In the genomic region with DNA sequence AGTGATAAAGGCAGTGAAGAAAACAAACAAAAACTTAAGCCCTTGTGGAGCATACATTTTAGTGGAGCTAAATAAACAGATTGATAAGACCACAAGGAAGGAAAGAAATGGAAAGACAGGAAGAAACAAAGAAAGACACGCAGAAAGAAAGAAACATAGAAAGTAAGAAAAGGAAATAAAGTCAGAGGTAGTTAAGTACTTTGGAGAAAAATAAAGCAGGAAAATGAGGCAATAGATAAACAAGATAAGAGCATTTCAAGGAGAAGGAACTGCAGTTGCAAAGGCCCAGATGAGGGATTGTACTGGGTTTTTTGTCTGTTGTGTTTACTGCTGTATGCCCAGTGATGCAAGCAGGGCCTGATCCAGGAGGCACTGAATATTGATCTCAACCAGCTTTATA, we compare ENCODE assay signal across 8 cellular contexts. TPM values are rescaled to one million over a fixed set of nuclear protein-coding genes. Genes with fewer than 3 reads are reported as not detected.
DNase-seq lines count a peak whose midpoint lies in the region; ATAC-seq, FAIRE-seq and TF ChIP-seq lines count a peak whose summit lies in the region.

No MANE protein-coding gene starts in this region.

- no peak for ATAC-seq in HG02571 (IDR thresholded peaks at IDR 0.05; ENCODE audit: unreplicated experiment)

- no peak for TF ChIP-seq POLR2A in thyroid gland (IDR thresholded peaks at IDR 0.05)

- H2AFZ ChIP-seq in OCI-LY7 (ENCODE audit: low read length) (peak overlapping the region; percentile 80), osteoblast (ENCODE audit: low read length) (peak overlapping the region; percentile 92)

- H3K4me1 ChIP-seq in OCI-LY7 (ENCODE audit: insufficient read depth, low read length, poor library complexity, severe bottlenecking) (peaks cover 16% of the 10 kb centered on the region), endocrine pancreas (ENCODE audit: control insufficient read depth, insufficient read depth, low read length) (peaks cover 7% of the 10 kb centered on the region), osteoblast (ENCODE audit: insufficient read depth, low read length) (peaks cover 17% of the 10 kb centered on the region), thyroid gland (peaks cover 17 to 22% of the 10 kb centered on the region in 2 donors)

- H3K79me2 ChIP-seq in OCI-LY7 (ENCODE audit: insufficient read depth, low read depth, low read length): peaks cover 19% of the 10 kb centered on the region
- peaks cover 56% of the 10 kb centered on the region for H3K79me2 ChIP-seq in osteoblast (ENCODE audit: insufficient read depth, low read length)

- peaks cover 4% of the 10 kb centered on the region; the same call in 1 of the 2 replicates for H3K9me3 ChIP-seq in OCI-LY7 (ENCODE audit: low read length)
- H3K9me3 ChIP-seq in endocrine pancreas (ENCODE audit: control insufficient read depth, low read length): no peaks in the 10 kb centered on the region
- H3K9me3 ChIP-seq in osteoblast (ENCODE audit: low read depth, low read length): no peaks in the 10 kb centered on the region
- H3K9me3 ChIP-seq in thyroid gland: no peaks in the 10 kb centered on the region

- no peaks in the 10 kb centered on the region for H3K27me3 ChIP-seq in GM06990 (replicated peaks; ENCODE audit: control insufficient read depth, insufficient read depth, low read length)
- H3K27me3 ChIP-seq in endocrine pancreas (ENCODE audit: control insufficient read depth, insufficient read depth, low read length): no peaks in the 10 kb centered on the region
- no peaks in the 10 kb centered on the region for H3K27me3 ChIP-seq in osteoblast (ENCODE audit: insufficient read depth, low read length)
- no peaks in the 10 kb centered on the region for H3K27me3 ChIP-seq in thyroid gland

- H3K4me3 ChIP-seq in GM06990 (replicated peaks; ENCODE audit: low read depth, low read length) (peak overlapping the region; percentile 74), OCI-LY7 (ENCODE audit: low read depth, low read length, poor library complexity, severe bottlenecking) (peak overlapping the region; percentile 83), endocrine pancreas (ENCODE audit: control insufficient read depth, insufficient read depth, low read length) (peak overlapping the region; percentile 95), osteoblast (ENCODE audit: insufficient read depth, low read length) (peak overlapping the region; percentile 84), thyroid gland (replicated peaks in 1 of 3) (peak overlapping the region in 1 of 3 donors; percentile 92)

- no peaks in the 10 kb centered on the region for H3K9me2 ChIP-seq in OCI-LY7 (ENCODE audit: insufficient read depth, low read length)

- H4K20me1 ChIP-seq in OCI-LY7 (ENCODE audit: insufficient read depth, low read length): no peaks in the 10 kb centered on the region
- peaks cover 6% of the 10 kb centered on the region for H4K20me1 ChIP-seq in osteoblast (ENCODE audit: insufficient read depth, low read length)

- CTCF ChIA-PET in OCI-LY7 (lab: Charles Lee; ENCODE audit: unreplicated experiment) (interaction anchor here (1.6 kb wide), 1 partner anchor 29 kb away, joined by 5 read pairs; a partner anchor contains a TSS), RWPE1 (lab: Yijun Ruan, JAX) (interaction anchor here (0.6 to 1.1 kb wide), 4 partner anchors 15 to 29 kb away, joined by 3 to 7 read pairs (median 4); no protein-coding TSS in a partner anchor)

- DNase-seq in GM06990 (ENCODE audit: extremely low read depth, insufficient read length): no peak
- no peak for DNase-seq in OCI-LY7 (ENCODE audit: low spot score)
- no peak for DNase-seq in osteoblast (ENCODE audit: insufficient read length, low spot score, missing footprints)
- no peak for DNase-seq in thyroid gland
- no peak for DNase-seq in RCC 7860 (ENCODE audit: low spot score)
- no peak for DNase-seq in RWPE1 (ENCODE audit: low spot score)

- H3K36me3 ChIP-seq in GM06990 (ENCODE audit: control insufficient read depth, insufficient read depth, low read length) (peaks cover under 1% of the 10 kb centered on the region; the same call in 1 of the 2 replicates), OCI-LY7 (ENCODE audit: insufficient read depth, low read length) (peaks cover 10% of the 10 kb centered on the region), endocrine pancreas (ENCODE audit: control insufficient read depth, insufficient read depth, low read length) (no peaks in the 10 kb centered on the region), osteoblast (ENCODE audit: insufficient read depth, low read length) (peaks cover 2% of the 10 kb centered on the region), thyroid gland (peaks cover 8% of the 10 kb centered on the region in 2 donors)

- BruUV-seq in OCI-LY7 (replicated peaks; lab: Mats Ljungman, UMichigan): no TSS peak

- FAIRE-seq in RCC 7860 (lab: Jason Lieb, UNC): no peak

- H3K27ac ChIP-seq in OCI-LY7 (ENCODE audit: low read depth, low read length, poor library complexity, severe bottlenecking): no peak overlapping the region
- H3K27ac ChIP-seq in osteoblast (ENCODE audit: low read depth, low read length): peak overlapping the region; percentile 91
- no peak overlapping the region for H3K27ac ChIP-seq in thyroid gland
- H3K27ac ChIP-seq in RWPE1: no peak overlapping the region

- 33% methylated on average over 1 of the region's 1 CpG for WGBS in thyroid gland, 2 donors

- H3K9ac ChIP-seq in endocrine pancreas (ENCODE audit: control insufficient read depth, insufficient read depth, low read length): no peak overlapping the region

- POLR2A ChIA-PET in OCI-LY7 (lab: Charles Lee) (interaction anchor here (0.6 to 1.3 kb wide), 4 partner anchors 57 to 259 kb away, joined by 3 to 6 read pairs (median 3); no protein-coding TSS in a partner anchor), RWPE1 (lab: Yijun Ruan, JAX; ENCODE audit: low non-redundant PET) (no interaction called here)

- H3K4me2 ChIP-seq in OCI-LY7 (ENCODE audit: low read length): peak overlapping the region; percentile 86
- peak overlapping the region; percentile 99 for H3K4me2 ChIP-seq in osteoblast (ENCODE audit: insufficient read depth, low read length)

- intact Hi-C loops in OCI-LY7 (cut with micrococcal nuclease; ENCODE audit: unreplicated experiment): no loop called here
- intact Hi-C loops in thyroid gland (cut with DNase I): no loop called here

- TF ChIP-seq CTCF in GM06990 (IDR thresholded peaks at IDR 0.05; ENCODE audit: insufficient read depth, low read length, poor library complexity, severe bottlenecking) (no peak), OCI-LY7 (conservative IDR thresholded peaks at IDR 0.05; ENCODE audit: low read length) (no peak), osteoblast (IDR thresholded peaks at IDR 0.05; ENCODE audit: extremely low read depth, low read depth, low read length) (no peak), thyroid gland (IDR thresholded peaks at IDR 0.05) (no peak), RWPE1 (conservative IDR thresholded peaks at IDR 0.05; ENCODE audit: low read depth) (no peak)

RNA-seq across cellular contexts. Expression of a gene that starts 1.0 kb away (rescaled TPM):
- total RNA-seq in OCI-LY7 (2014; rRNA removed; shearing (Covaris generic)): 16.0 and 20.4 TPM in 2 replicates
- 22.0 and 25.3 TPM in 2 replicates for total RNA-seq in OCI-LY7 (2022)
- 9.1 and 12.7 TPM in 2 replicates for total RNA-seq in osteoblast
- total RNA-seq in thyroid gland: 10 to 100 TPM; 18.6 to 23.7 (median 21.2) TPM

RNA-seq across cellular contexts. Expression of a gene that starts 1.4 kb away (rescaled TPM):
- 25.5 and 26.0 TPM in 2 replicates for total RNA-seq in OCI-LY7 (2014; rRNA removed; shearing (Covaris generic))
- 30.0 and 32.1 TPM in 2 replicates for total RNA-seq in OCI-LY7 (2022)
- total RNA-seq in osteoblast: 76.9 and 77.4 TPM in 2 replicates
- 100 to 1,000 TPM in 1 of 4 donors, 10 to 100 TPM in 3; 69.6 to 107 (median 90.7) TPM for total RNA-seq in thyroid gland

RNA-seq across cellular contexts. Expression of a gene that starts 11.2 kb away (rescaled TPM):
- 1.5 and 7.0 TPM in 2 replicates for total RNA-seq in OCI-LY7 (2014; rRNA removed; shearing (Covaris generic))
- 3.3 and 4.3 TPM in 2 replicates for total RNA-seq in OCI-LY7 (2022)
- total RNA-seq in osteoblast: not detected in 2 replicates
- 1 to 10 TPM in 2 of 4 donors, not detected in 2; 1.2 to 1.9 TPM for total RNA-seq in thyroid gland

RNA-seq across cellular contexts. Expression of a gene that starts 22.7 kb away (rescaled TPM):
- total RNA-seq in OCI-LY7 (2014; rRNA removed; shearing (Covaris generic)): 26.3 and 33.3 TPM in 2 replicates
- total RNA-seq in OCI-LY7 (2022) (38.4 and 42.1 TPM in 2 replicates), osteoblast (2.5 and 3.2 TPM in 2 replicates), thyroid gland (10 to 100 TPM in 3 of 4 donors, 1 to 10 TPM in 1; 6.4 to 18.7 (median 13.5) TPM)

RNA-seq across cellular contexts. Expression of a gene that starts 29.7 kb away (rescaled TPM):
- 29.5 and 37.7 TPM in 2 replicates for total RNA-seq in OCI-LY7 (2014; rRNA removed; shearing (Covaris generic))
- total RNA-seq in OCI-LY7 (2022) (50.2 and 52.8 TPM in 2 replicates), osteoblast (20.3 and 21.7 TPM in 2 replicates), thyroid gland (10 to 100 TPM; 26.6 to 52.0 (median 37.8) TPM)
